In the genomic region with DNA sequence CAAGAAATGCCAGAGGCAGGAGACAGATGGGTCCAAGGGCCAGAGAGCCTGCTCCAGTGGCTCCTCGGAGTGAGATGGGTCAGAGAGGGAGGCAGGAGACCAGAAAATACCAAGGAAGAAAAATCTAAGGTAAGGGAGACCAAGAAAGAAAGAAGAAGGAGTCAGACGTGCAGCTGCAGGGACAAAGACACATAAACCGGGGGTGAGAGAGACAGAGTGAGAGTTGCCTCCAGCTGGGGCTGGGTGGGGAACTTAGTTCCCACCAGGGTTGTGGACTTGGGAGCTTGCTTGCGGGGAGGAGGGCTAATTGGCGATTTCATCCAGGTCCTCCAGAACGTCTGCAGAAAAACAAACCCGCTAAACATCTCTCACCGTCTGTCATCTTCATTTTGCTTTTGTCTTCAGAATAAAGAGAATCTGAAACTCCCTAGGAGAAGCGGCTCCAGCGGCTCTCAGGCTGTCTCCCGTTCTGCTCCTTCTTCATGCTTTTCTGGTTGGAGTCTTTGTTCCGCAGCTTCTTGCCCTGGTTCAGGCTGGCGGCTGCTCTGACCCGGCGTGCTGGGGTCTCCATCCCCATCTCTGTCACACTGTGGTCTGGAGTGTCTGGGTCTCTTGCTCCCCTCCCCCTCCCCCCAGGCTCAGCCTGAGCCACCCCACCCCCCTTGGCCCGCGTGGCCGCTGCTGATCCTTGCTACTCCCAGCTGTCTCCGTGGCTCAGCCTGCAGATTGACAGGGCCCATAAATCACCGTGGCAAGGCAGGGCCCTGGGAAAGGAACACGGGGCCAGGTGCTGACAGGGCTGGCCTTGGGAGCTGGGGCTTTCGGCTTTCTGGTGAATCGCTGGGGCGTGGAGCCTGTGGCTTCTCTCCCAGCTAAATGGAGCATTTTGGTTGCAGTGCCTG, we compare ENCODE assay signal across 12 cellular contexts.
A peak's percentile ranks its signal among the peaks of the same experiment; 100 is the strongest.
DNase-seq lines count a peak whose midpoint lies in the region; ATAC-seq and TF ChIP-seq lines count a peak whose summit lies in the region.
"Had no signal": no experiment of that assay in that cellular context is flagged by ENCODE, and none has a peak within 500 bp of the region (broad histone marks: within the 10 kb centered on the region; RNA-seq: fewer than 3 reads in every experiment).

No MANE protein-coding gene starts in this region.

- intact Hi-C loops in Caco-2 (cut with micrococcal nuclease; ENCODE audit: unreplicated experiment), result no loop called here

- 30 to 39% methylated on average over 18 to 19 of the region's 24 CpGs for WGBS in mesodermal cell (ENCODE audit: insufficient coverage in 2 of 2), 2 experiments

- H3K36me3 Mint-ChIP-seq in Caco-2 (ENCODE audit: insufficient read depth, unreplicated experiment), result no peaks in the 10 kb centered on the region
- H3K36me3 Mint-ChIP-seq: activated naive CD8-positive, alpha-beta T cell treated with anti-CD3 and anti-CD28 coated beads, Interleukin-2, amount 10 ng/mL, durations not matched to agents 7 days and 5 days had no signal

- no peak overlapping the region for H3K4me3 Mint-ChIP-seq in Caco-2 (ENCODE audit: unreplicated experiment)
- H3K4me3 Mint-ChIP-seq: activated naive CD8-positive, alpha-beta T cell treated with anti-CD3 and anti-CD28 coated beads, Interleukin-2, amount 10 ng/mL, durations not matched to agents 7 days and 5 days had no signal

- no peak for TF ChIP-seq POLR2A in Peyer's patch (IDR thresholded peaks at IDR 0.05)

- H3K4me3 ChIP-seq in Caco-2 (ENCODE audit: low read depth, low read length) (no peak overlapping the region), Peyer's patch (no peak overlapping the region), mesodermal cell (ENCODE audit: extremely low read depth, insufficient read depth, low read length, poor library complexity, severe bottlenecking) (no peak overlapping the region)
- H3K4me3 ChIP-seq: esophagus muscularis mucosa, left lung, sigmoid colon had no signal

- H3K36me3 ChIP-seq in Caco-2 (ENCODE audit: control insufficient read depth, insufficient read depth, low read length) (no peaks in the 10 kb centered on the region), Peyer's patch (no peaks in the 10 kb centered on the region), mesodermal cell (ENCODE audit: control insufficient read depth, insufficient read depth, low read length) (no peaks in the 10 kb centered on the region)
- H3K36me3 ChIP-seq: esophagus muscularis mucosa, left lung, sigmoid colon had no signal

- DNase-seq in Caco-2, result peak; percentile 42 to 54
- DNase-seq in NCI-H1105 (lab: John Stamatoyannopoulos, UW), result peak; percentile 90
- DNase-seq in Peyer's patch, result peak in 2 of 3 donors; percentile 55 to 60
- no peak for DNase-seq in stimulated activated CD4-positive, alpha-beta T cell treated with anti-CD3 and anti-CD28 coated beads, Interleukin-2, amount 100 ng/mL, for 48 hours
- DNase-seq in superior temporal gyrus (ENCODE audit: extremely low spot score), result no peak
- no peak for DNase-seq in activated T-cell treated with anti-CD3 and anti-CD28 coated beads, Interleukin-2, amount 50 U/mL, for 1 hour
- DNase-seq: activated naive CD8-positive, alpha-beta T cell treated with anti-CD3 and anti-CD28 coated beads, Interleukin-2, amount 10 ng/mL, durations not matched to agents 7 days and 5 days; left lung; sigmoid colon had no signal

- no TSS peak for BruUV-seq in Caco-2 (replicated peaks; lab: Mats Ljungman, UMichigan)

- H3K27ac Mint-ChIP-seq in Caco-2 (ENCODE audit: unreplicated experiment), result no peak overlapping the region
- H3K27ac Mint-ChIP-seq: activated naive CD8-positive, alpha-beta T cell treated with anti-CD3 and anti-CD28 coated beads, Interleukin-2, amount 10 ng/mL, durations not matched to agents 7 days and 5 days had no signal

- no peaks in the 10 kb centered on the region for H3K9me3 ChIP-seq in Caco-2
- no peaks in the 10 kb centered on the region for H3K9me3 ChIP-seq in Peyer's patch
- H3K9me3 ChIP-seq in mesodermal cell (ENCODE audit: control insufficient read depth, low read length), result no peaks in the 10 kb centered on the region
- H3K9me3 ChIP-seq: esophagus muscularis mucosa, left lung, sigmoid colon had no signal

- CTCF ChIA-PET in Caco-2 (lab: Charles Lee), result interaction anchor here (0.6 to 1.5 kb wide), 2 partner anchors 13 to 21 kb away, joined by 4 to 7 read pairs; no protein-coding TSS in a partner anchor

- peaks cover 16% of the 10 kb centered on the region for H3K4me1 Mint-ChIP-seq in Caco-2 (ENCODE audit: low read depth, unreplicated experiment)

- H3K4me1 ChIP-seq in Caco-2, result no peaks in the 10 kb centered on the region
- peaks cover 0 to 13% (median 0%) of the 10 kb centered on the region in 4 donors for H3K4me1 ChIP-seq in Peyer's patch
- H3K4me1 ChIP-seq in mesodermal cell (ENCODE audit: control insufficient read depth, insufficient read depth, low read length, poor library complexity, severe bottlenecking), result no peaks in the 10 kb centered on the region
- H3K4me1 ChIP-seq: left lung had no signal

- TF ChIP-seq CTCF in Caco-2 (IDR thresholded peaks at IDR 0.05; ENCODE audit: insufficient read depth in 1 of 2, low read depth in 1 of 2, low read length in 1 of 2, severe bottlenecking in 1 of 2, unreplicated experiment in 1 of 2) (no peak), Peyer's patch (IDR thresholded peaks at IDR 0.05) (no peak)

- no peak for ATAC-seq in HG02938 (IDR thresholded peaks at IDR 0.05; ENCODE audit: unreplicated experiment)
- ATAC-seq: left lung had no signal

- H3K27me3 ChIP-seq in Caco-2 (replicated peaks; ENCODE audit: control insufficient read depth, insufficient read depth, low read length), result no peaks in the 10 kb centered on the region
- no peaks in the 10 kb centered on the region for H3K27me3 ChIP-seq in Peyer's patch

- POLR2A ChIA-PET in Caco-2 (lab: Charles Lee), result interaction anchor here (0.5 kb wide), 1 partner anchor 115 kb away, joined by 3 read pairs; no protein-coding TSS in a partner anchor

- peaks cover 5% of the 10 kb centered on the region for H3K27me3 Mint-ChIP-seq in Caco-2 (ENCODE audit: insufficient read depth, unreplicated experiment)

- H3K27ac ChIP-seq in Peyer's patch, result no peak overlapping the region
- peak overlapping the region; percentile 36 for H3K27ac ChIP-seq in mesodermal cell (ENCODE audit: low read depth, low read length, severe bottlenecking)
- H3K27ac ChIP-seq: esophagus muscularis mucosa, left lung, sigmoid colon had no signal

- no peaks in the 10 kb centered on the region for H3K9me3 Mint-ChIP-seq in Caco-2 (ENCODE audit: unreplicated experiment)
- H3K9me3 Mint-ChIP-seq: activated naive CD8-positive, alpha-beta T cell treated with anti-CD3 and anti-CD28 coated beads, Interleukin-2, amount 10 ng/mL, durations not matched to agents 7 days and 5 days had no signal

Comparison
In these comparisons a context has a peak if more than half of its experiments do, and no peak if none do; other contexts are left out.
1. DNase-seq: peak in Caco-2 (2 of 2), NCI-H1105 (single experiment) and Peyer's patch (2 of 3); none in stimulated activated CD4-positive, alpha-beta T cell treated with anti-CD3 and anti-CD28 coated beads, Interleukin-2, amount 100 ng/mL, for 48 hours (0 of 2), superior temporal gyrus (single experiment) and activated T-cell treated with anti-CD3 and anti-CD28 coated beads, Interleukin-2, amount 50 U/mL, for 1 hour (single experiment).